20 cellular contexts compared by ENCODE assay signal in the genomic region with DNA sequence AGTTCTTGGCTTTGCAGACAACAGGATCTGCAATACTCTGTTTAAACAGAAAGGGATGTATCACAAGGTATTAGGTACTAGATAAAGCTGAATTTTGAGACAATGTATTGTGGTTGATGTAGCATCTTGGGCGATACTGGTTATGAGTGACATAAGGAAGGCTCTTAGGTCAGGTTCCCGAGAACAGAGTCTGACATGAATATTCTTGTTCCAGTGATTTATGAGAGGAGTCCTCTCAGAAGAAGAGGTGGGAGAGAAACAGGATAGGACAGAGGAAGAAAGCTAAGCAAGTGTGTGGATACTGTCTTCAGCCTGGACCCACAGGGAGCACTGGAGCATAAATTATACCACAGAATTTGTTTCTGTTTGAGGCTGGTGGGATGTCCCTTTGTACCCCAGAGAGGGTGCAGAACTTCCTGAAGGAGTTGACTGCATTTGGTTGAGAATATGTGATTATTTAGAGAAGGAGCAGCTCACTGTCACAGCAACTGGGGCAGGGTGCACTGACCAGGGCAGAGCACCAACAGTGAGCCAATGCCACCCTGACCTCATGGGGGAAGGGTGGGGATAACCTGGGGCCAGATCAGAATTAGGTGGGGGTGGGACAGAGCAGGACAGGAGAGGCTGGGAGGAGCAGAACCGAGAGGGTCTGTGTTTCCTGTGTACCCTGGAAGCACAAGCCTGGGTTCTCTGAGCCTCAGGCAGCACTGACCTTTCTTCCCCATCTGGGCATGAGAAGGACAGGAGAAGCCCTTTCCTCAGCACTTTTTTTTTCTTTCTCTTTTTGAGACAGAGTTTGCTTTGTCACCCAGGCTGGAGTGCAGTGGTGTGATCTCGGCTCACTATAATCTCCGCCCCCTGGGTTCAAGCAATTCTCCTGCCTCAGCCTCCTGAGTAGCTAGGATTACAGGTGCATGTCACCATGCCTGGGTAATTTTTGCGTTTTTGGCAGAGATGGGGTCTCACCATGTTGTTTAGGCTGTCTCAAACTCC. TPM values are rescaled to one million over a fixed set of nuclear protein-coding genes. Genes with fewer than 3 reads are reported as not detected.
DNase-seq lines count a peak whose midpoint lies in the region; ATAC-seq and TF ChIP-seq lines count a peak whose summit lies in the region.
"Had no signal": no experiment of that assay in that cellular context is flagged by ENCODE, and none has a peak within 500 bp of the region (broad histone marks: within the 10 kb centered on the region; RNA-seq: fewer than 3 reads in every experiment).

No MANE protein-coding gene starts in this region.

- no peak for DNase-seq in adipocyte (ENCODE audit: low read depth)
- no peak for DNase-seq in sciatic nerve (ENCODE audit: low spot score)
- DNase-seq in DMS79 (lab: John Stamatoyannopoulos, UW): no peak
- DNase-seq in H4 (ENCODE audit: low spot score): no peak
- DNase-seq in AG20443 (ENCODE audit: low spot score): no peak
- no peak for DNase-seq in MM.1S
- DNase-seq: activated T-cell treated with anti-CD3 and anti-CD28 coated beads, Interleukin-2, amount 50 U/mL, for 48 hours; cortex of kidney; H7; heart right ventricle; naive thymus-derived CD4-positive, alpha-beta T cell; NCI-H187 treated with DMSO at 0.1 percent for 48 hours; NCI-H526 treated with DMSO at 0.1 percent for 48 hours; SHP77; stimulated activated CD4-positive, alpha-beta T cell treated with anti-CD3 and anti-CD28 coated beads, Interleukin-2, amount 100 ng/mL, for 24 hours; stimulated activated CD8-positive, alpha-beta memory T cell treated with anti-CD3 and anti-CD28 coated beads, Interleukin-4, amount 100 ng/mL, for 48 hours; T1000 had no signal

- no peaks in the 10 kb centered on the region for H3K27me3 ChIP-seq in adipocyte (replicated peaks; ENCODE audit: control insufficient read depth, insufficient read depth, low read length)
- no peaks in the 10 kb centered on the region for H3K27me3 ChIP-seq in MM.1S (replicated peaks; ENCODE audit: insufficient read depth, low read length)
- H3K27me3 ChIP-seq: tibial nerve had no signal

- H3K36me3 ChIP-seq in adipocyte (ENCODE audit: control insufficient read depth, insufficient read depth, low read length, severe bottlenecking): no peaks in the 10 kb centered on the region
- H3K36me3 ChIP-seq in MM.1S (replicated peaks; ENCODE audit: insufficient read depth, low read length): no peaks in the 10 kb centered on the region
- H3K36me3 ChIP-seq: heart right ventricle, tibial nerve had no signal

- peak; percentile 56 for ATAC-seq in HG02678 (IDR thresholded peaks at IDR 0.05; ENCODE audit: unreplicated experiment)
- peak; percentile 48 for ATAC-seq in sciatic nerve

- H3K9ac ChIP-seq in adipocyte (ENCODE audit: low read length) (peak overlapping the region; percentile 52), MM.1S (ENCODE audit: low read length) (no peak overlapping the region)

- H2AFZ ChIP-seq in MM.1S (ENCODE audit: low read length): no peak overlapping the region

- no peak overlapping the region for H3K4me2 ChIP-seq in MM.1S (ENCODE audit: low read depth, low read length)

- H3K9me3 ChIP-seq in adipocyte (ENCODE audit: control insufficient read depth, low read length) (no peaks in the 10 kb centered on the region), MM.1S (replicated peaks; ENCODE audit: insufficient read depth, low read length) (no peaks in the 10 kb centered on the region)
- H3K9me3 ChIP-seq: heart right ventricle, tibial nerve had no signal

- no peaks in the 10 kb centered on the region for H3F3A ChIP-seq in MM.1S (ENCODE audit: insufficient read depth, low read length)

- no peaks in the 10 kb centered on the region for H3K79me2 ChIP-seq in MM.1S (ENCODE audit: low read length)

- no peaks in the 10 kb centered on the region for H4K20me1 ChIP-seq in MM.1S (ENCODE audit: insufficient read depth, low read length)

- H3K27ac ChIP-seq in MM.1S (ENCODE audit: low read length): no peak overlapping the region

- peak overlapping the region; percentile 19 for H3K4me3 ChIP-seq in GM12875 (ENCODE audit: low read depth, low read length)
- H3K4me3 ChIP-seq in adipocyte (ENCODE audit: low read length): no peak overlapping the region
- H3K4me3 ChIP-seq in MM.1S (ENCODE audit: low read length): no peak overlapping the region
- H3K4me3 ChIP-seq: heart right ventricle, tibial nerve had no signal

- intact Hi-C loops in sciatic nerve (cut with DNase I): no loop called here

- peaks cover 26% of the 10 kb centered on the region for H3K4me1 ChIP-seq in adipocyte (ENCODE audit: control insufficient read depth, insufficient read depth, low read length)
- no peaks in the 10 kb centered on the region for H3K4me1 ChIP-seq in MM.1S (ENCODE audit: low read length)

- TF ChIP-seq CTCF in GM12875 (IDR thresholded peaks at IDR 0.05; ENCODE audit: borderline replicate concordance, insufficient read depth, low read depth, low read length) (no peak), MM.1S (IDR thresholded peaks at IDR 0.05; ENCODE audit: low read length) (no peak)

- H3K9me2 ChIP-seq in MM.1S (replicated peaks; ENCODE audit: insufficient read depth, low read length): no peaks in the 10 kb centered on the region

RNA-seq across cellular contexts. Expression of gene SLC6A9, which starts 36.3 kb away (rescaled TPM):
- total RNA-seq in sciatic nerve: 6.5 TPM
- total RNA-seq in H4 (2014; rRNA removed; shearing (Covaris generic)): 9.6 and 10.0 TPM in 2 replicates

RNA-seq across cellular contexts. Expression of gene KLF17, which starts 51.1 kb away (rescaled TPM):
- not detected for total RNA-seq in sciatic nerve
- total RNA-seq in H4 (2014; rRNA removed; shearing (Covaris generic)): not detected in 2 replicates
- total RNA-seq: H7; naive thymus-derived CD4-positive, alpha-beta T cell; tibial nerve had no signal
